ENCODE assay signal across 1 cellular context in the genomic region with DNA sequence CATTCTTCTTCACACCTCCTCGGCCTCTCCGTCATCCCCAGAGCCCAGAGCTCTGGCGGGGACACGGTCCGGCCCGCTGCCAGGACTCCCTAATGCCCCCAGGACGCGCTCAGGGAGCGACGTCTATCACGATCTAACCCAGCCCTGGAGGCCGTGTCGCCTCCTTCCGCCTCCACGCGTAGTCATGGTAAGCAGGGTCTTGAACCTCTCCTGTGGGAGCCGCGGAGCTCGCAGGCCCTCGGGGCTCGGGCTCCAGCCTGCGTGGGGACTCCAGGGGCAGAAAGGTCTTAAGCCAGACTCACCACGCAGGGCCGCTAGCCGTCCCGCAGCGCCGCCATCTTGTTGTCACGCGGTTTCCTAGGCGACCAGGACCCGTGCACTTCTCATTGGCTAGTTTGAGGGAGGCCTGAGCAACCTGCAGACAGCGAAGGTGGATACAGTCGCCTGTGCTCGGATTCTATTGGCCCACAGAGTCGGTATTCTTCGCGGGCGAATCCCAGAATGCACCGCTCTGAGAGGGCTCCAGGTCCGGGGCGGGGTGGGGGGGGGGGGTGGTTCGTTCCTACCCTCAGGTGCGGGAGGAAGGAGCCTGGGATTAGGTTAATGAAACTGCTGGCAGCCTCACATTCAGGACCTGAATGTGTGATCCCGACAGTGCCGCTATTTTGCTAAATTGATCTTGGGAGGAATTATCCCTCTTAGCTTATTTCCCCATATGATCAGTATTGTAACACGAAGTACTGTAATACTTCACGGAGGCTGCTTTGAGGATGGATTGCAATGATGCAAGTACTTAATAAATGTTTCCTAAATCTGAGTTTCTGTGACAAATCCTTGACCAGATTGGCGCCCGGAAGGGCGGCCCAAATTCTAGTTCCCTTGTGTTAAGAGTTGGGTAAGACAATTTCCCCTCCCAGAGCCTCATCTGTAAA.
TF ChIP-seq lines count a peak whose summit lies in the region.

A gene with protein sequence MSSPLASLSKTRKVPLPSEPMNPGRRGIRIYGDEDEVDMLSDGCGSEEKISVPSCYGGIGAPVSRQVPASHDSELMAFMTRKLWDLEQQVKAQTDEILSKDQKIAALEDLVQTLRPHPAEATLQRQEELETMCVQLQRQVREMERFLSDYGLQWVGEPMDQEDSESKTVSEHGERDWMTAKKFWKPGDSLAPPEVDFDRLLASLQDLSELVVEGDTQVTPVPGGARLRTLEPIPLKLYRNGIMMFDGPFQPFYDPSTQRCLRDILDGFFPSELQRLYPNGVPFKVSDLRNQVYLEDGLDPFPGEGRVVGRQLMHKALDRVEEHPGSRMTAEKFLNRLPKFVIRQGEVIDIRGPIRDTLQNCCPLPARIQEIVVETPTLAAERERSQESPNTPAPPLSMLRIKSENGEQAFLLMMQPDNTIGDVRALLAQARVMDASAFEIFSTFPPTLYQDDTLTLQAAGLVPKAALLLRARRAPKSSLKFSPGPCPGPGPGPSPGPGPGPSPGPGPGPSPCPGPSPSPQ (minus strand): TSS at position 347 of the 932 bp plus-strand sequence. CDS start 3,753 bp downstream, outside the sequence.

TF ChIP-seq in K562, 482 proteins besides CTCF, POLR2A, EP300 and RAD21 (continued from another document):
- TF ChIP-seq, protein P1, sequence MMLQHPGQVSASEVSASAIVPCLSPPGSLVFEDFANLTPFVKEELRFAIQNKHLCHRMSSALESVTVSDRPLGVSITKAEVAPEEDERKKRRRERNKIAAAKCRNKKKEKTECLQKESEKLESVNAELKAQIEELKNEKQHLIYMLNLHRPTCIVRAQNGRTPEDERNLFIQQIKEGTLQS (IDR thresholded peaks at IDR 0.05): peak; percentile 47; the same call in 1 of the 2 replicates
- TF ChIP-seq, protein P1 (CRISPR knock-in tag; conservative IDR thresholded peaks at IDR 0.05): no peak
- TF ChIP-seq TAF1 (IDR thresholded peaks at IDR 0.05; ENCODE audit: control insufficient read depth, extremely low read depth, insufficient read depth, low read length, severe bottlenecking): peak; percentile 58
